ENCODE assay signal across 8 cellular contexts in the genomic region with DNA sequence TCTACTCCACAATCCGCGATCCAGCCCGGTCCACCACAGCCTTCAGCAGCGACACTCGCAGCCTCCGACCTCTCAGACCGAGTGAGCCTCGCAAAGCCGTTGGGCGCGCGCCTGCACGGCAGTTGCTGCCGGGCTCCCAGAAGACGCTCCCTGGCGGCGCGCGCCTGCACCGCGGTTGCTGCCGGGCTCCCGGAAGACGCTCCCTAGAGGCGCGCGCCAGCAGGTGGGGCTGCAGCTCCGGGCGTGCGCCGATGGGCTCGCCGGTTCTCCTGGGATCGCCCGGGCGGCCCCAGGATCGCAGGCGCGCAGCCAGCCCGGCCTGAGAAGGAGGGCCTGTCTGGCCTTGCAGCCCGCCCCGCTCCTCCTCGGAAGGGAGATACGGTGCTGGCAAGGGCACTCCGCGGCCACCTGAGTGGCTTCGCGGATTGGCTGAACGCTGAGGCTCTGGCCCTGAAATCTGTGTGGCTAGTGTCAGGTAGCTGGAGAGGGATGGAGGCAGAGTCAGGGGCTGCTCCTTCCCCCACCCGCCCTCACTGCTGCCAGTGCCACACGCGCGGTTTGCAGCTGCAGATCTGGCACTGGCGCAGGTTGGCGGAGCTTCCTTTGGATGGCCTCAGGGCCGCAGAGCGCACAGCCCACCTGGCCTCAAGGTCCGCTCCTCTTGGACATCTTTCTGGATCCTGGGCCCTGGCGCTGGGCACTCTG.
DNase-seq lines count a peak whose midpoint lies in the region; ATAC-seq and TF ChIP-seq lines count a peak whose summit lies in the region.
"Not testable (repeated sequence)": the region's sequence is repeated elsewhere in the genome, so short reads cannot be mapped to it uniquely, and the experiment has no call there.

No MANE protein-coding gene starts in this region.

- H3K27me3 Mint-ChIP-seq in activated CD4-positive, alpha-beta T cell treated with anti-CD3 and anti-CD28 coated beads, Interleukin-2, amount 10 ng/mL, durations not matched to agents 7 days and 5 days; chondrocyte (ENCODE audit: low read depth): not testable (repeated sequence)

- peak; percentile 95 for ATAC-seq in GM18511 (IDR thresholded peaks at IDR 0.05; ENCODE audit: unreplicated experiment)

- POLR2A ChIA-PET in HEK293 (lab: Yijun Ruan, JAX); activated CD4-positive, alpha-beta T cell treated with anti-CD3 and anti-CD28 coated beads, Interleukin-2, amount 10 ng/mL, durations not matched to agents 7 days and 5 days (lab: Charles Lee): not testable (repeated sequence)

- DNase-seq in HT1080 (ENCODE audit: low read depth) (peak; percentile 58), retina (peak; percentile 74), ureter (ENCODE audit: low spot score) (peak; percentile 46)
- peak; percentile 62 for DNase-seq in activated CD4-positive, alpha-beta T cell treated with anti-CD3 and anti-CD28 coated beads, Interleukin-2, amount 10 ng/mL, durations not matched to agents 7 days and 5 days
- DNase-seq in chondrocyte (ENCODE audit: low spot score), result not testable (repeated sequence)

- not testable (repeated sequence) for H3K9ac ChIP-seq in iPS-15b (ENCODE audit: low read depth, low read length)

- not testable (repeated sequence) for H3K36me3 ChIP-seq in HEK293 (ENCODE audit: control insufficient read depth in 2 of 2, insufficient read depth in 1 of 2, low read length in 2 of 2); iPS-15b (ENCODE audit: control insufficient read depth, insufficient read depth, low read length)

- H3K27ac Mint-ChIP-seq in activated CD4-positive, alpha-beta T cell treated with anti-CD3 and anti-CD28 coated beads, Interleukin-2, amount 10 ng/mL, durations not matched to agents 7 days and 5 days; chondrocyte (ENCODE audit: unreplicated experiment): not testable (repeated sequence)

- H3K36me3 Mint-ChIP-seq in activated CD4-positive, alpha-beta T cell treated with anti-CD3 and anti-CD28 coated beads, Interleukin-2, amount 10 ng/mL, durations not matched to agents 7 days and 5 days (ENCODE audit: low read depth); chondrocyte (ENCODE audit: low read depth): not testable (repeated sequence)

- not testable (repeated sequence) for H3K4me1 ChIP-seq in HEK293 (ENCODE audit: control insufficient read depth, insufficient read depth, low read length); iPS-15b (ENCODE audit: control insufficient read depth, insufficient read depth, low read length)

- not testable (repeated sequence) for H3K27me3 ChIP-seq in iPS-15b (ENCODE audit: control insufficient read depth, insufficient read depth, low read length)

- H3K9me3 ChIP-seq in HEK293 (ENCODE audit: control insufficient read depth, insufficient read depth, low read depth, low read length); iPS-15b (ENCODE audit: control insufficient read depth, insufficient read depth, low read length): not testable (repeated sequence)

- TF ChIP-seq CTCF in HEK293 (tag by site-specific recombination; IDR thresholded peaks at IDR 0.05), result not testable (repeated sequence)
- TF ChIP-seq CTCF in chondrocyte (IDR thresholded peaks at IDR 0.05), result peak; percentile 42

- CTCF ChIA-PET in HEK293 (lab: Yijun Ruan, JAX); activated CD4-positive, alpha-beta T cell treated with anti-CD3 and anti-CD28 coated beads, Interleukin-2, amount 10 ng/mL, durations not matched to agents 7 days and 5 days (lab: Charles Lee): not testable (repeated sequence)

- not testable (repeated sequence) for H3K27ac ChIP-seq in HEK293 (ENCODE audit: extremely low read depth, low read depth, low read length)

- H3K4me1 Mint-ChIP-seq in activated CD4-positive, alpha-beta T cell treated with anti-CD3 and anti-CD28 coated beads, Interleukin-2, amount 10 ng/mL, durations not matched to agents 7 days and 5 days; chondrocyte (ENCODE audit: low read depth): not testable (repeated sequence)

- H3K4me3 Mint-ChIP-seq in activated CD4-positive, alpha-beta T cell treated with anti-CD3 and anti-CD28 coated beads, Interleukin-2, amount 10 ng/mL, durations not matched to agents 7 days and 5 days; chondrocyte (ENCODE audit: unreplicated experiment): not testable (repeated sequence)

- H3K9me3 Mint-ChIP-seq in activated CD4-positive, alpha-beta T cell treated with anti-CD3 and anti-CD28 coated beads, Interleukin-2, amount 10 ng/mL, durations not matched to agents 7 days and 5 days; chondrocyte (ENCODE audit: low read depth): not testable (repeated sequence)

- H3K4me3 ChIP-seq in HEK293 (ENCODE audit: low read depth, low read length) (peak overlapping the region; percentile 24), iPS-15b (ENCODE audit: low read depth, low read length) (peak overlapping the region; percentile 37)

TF ChIP-seq in HEK293, 187 proteins besides CTCF, POLR2A, EP300 and RAD21:
- peak; percentile 53; the same call in 1 of the 2 replicates for TF ChIP-seq ZBTB8A (tag by site-specific recombination; IDR thresholded peaks at IDR 0.05)
- 0 out of 2 replicates have a peak, but pooled peaks have one; percentile 38 for TF ChIP-seq ZBTB48 (tag by site-specific recombination; IDR thresholded peaks at IDR 0.05)
- peak; percentile 26; the same call in 1 of the 2 replicates for TF ChIP-seq ZBTB20 (tag by site-specific recombination; IDR thresholded peaks at IDR 0.05)
- peak; percentile 43; the same call in 1 of the 2 replicates for TF ChIP-seq ZSCAN30 (tag by site-specific recombination; IDR thresholded peaks at IDR 0.05)
- TF ChIP-seq, protein P1, sequence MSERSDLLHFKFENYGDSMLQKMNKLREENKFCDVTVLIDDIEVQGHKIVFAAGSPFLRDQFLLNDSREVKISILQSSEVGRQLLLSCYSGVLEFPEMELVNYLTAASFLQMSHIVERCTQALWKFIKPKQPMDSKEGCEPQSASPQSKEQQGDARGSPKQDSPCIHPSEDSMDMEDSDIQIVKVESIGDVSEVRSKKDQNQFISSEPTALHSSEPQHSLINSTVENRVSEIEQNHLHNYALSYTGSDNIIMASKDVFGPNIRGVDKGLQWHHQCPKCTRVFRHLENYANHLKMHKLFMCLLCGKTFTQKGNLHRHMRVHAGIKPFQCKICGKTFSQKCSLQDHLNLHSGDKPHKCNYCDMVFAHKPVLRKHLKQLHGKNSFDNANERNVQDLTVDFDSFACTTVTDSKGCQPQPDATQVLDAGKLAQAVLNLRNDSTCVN (tag by site-specific recombination; optimal IDR thresholded peaks at IDR 0.05), result peak; percentile 71
- TF ChIP-seq IKZF3 (tag by site-specific recombination; IDR thresholded peaks at IDR 0.05), result 0 out of 2 replicates have a peak, but pooled peaks have one; percentile 39
- TF ChIP-seq, protein P2, sequence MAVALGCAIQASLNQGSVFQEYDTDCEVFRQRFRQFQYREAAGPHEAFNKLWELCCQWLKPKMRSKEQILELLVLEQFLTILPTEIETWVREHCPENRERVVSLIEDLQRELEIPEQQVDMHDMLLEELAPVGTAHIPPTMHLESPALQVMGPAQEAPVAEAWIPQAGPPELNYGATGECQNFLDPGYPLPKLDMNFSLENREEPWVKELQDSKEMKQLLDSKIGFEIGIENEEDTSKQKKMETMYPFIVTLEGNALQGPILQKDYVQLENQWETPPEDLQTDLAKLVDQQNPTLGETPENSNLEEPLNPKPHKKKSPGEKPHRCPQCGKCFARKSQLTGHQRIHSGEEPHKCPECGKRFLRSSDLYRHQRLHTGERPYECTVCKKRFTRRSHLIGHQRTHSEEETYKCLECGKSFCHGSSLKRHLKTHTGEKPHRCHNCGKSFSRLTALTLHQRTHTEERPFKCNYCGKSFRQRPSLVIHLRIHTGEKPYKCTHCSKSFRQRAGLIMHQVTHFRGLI (tag by site-specific recombination; IDR thresholded peaks at IDR 0.05), result peak; percentile 22; the same call in 1 of the 2 replicates
